8 cellular contexts compared by ENCODE assay signal in the genomic region with DNA sequence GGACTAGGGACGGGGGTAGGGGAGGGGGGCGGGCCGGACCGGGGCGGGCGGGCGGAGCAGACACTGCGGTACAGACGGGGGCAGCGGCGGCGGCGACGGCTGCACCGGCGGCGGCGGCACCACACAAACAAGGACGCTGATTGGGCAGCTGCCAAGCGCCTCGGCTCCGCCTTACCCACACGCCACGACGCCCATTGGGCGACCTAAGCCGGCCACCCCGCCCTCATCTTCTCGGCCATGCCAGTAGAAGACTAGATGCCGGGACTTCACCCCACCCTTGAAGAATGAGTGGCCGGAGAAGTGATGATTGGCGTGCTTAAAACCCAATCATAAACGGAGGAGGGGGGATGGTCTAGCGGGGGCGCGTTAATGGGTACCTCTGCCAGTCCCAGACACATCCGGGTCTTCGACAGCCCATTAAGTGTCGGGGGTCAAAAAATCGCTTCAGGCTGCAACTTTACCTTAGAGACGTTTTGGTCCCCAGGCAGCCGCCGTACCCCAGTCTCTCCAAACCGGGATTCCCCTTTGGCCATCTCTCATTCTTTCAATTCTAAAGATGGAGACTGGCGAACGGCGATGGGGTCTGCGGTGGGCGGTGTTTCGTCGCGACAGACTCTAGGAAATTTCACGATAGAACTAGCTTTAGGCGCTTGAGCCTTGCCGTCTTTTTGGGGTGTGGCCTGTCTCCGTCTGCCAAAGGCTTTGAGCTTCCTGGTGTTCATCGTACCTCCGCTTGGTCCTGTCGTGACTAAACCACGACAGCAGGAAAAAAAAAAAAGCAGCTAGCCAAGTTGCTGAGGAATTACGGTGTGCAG. TPM values are rescaled to one million over a fixed set of nuclear protein-coding genes. Genes with fewer than 3 reads are reported as not detected.
DNase-seq lines count a peak whose midpoint lies in the region; ATAC-seq and TF ChIP-seq lines count a peak whose summit lies in the region.

A gene (minus strand): TSS at position 135 of the 815 bp plus-strand sequence. CDS start 94,625 bp downstream, outside the sequence.

- peak within 1 kb of the TSS; percentile 36 for H2BK120ac ChIP-seq in IMR-90 (ENCODE audit: low read depth, low read length)

- peak within 1 kb of the TSS; percentile 94 for H3K23ac ChIP-seq in IMR-90 (ENCODE audit: low read depth, low read length)

- peak within 1 kb of the TSS; percentile 63 for H2AK5ac ChIP-seq in IMR-90 (ENCODE audit: low read depth, low read length)

- TF ChIP-seq CTCF in IMR-90 (conservative IDR thresholded peaks at IDR 0.05; ENCODE audit: low read depth, low read length) (no peak), mucosa of descending colon (IDR thresholded peaks at IDR 0.05) (no peak)

- H3K9me3 ChIP-seq in IMR-90 (ENCODE audit: control insufficient read depth, insufficient read depth, low read length) (no peaks in the 10 kb centered on the region), mucosa of descending colon (no peaks in the 10 kb centered on the region)

- peak within 1 kb of the TSS; percentile 74 for H2BK5ac ChIP-seq in IMR-90 (ENCODE audit: low read depth, low read length, poor library complexity, severe bottlenecking)

- H3K4me1 ChIP-seq in IMR-90 (ENCODE audit: control insufficient read depth, insufficient read depth, low read length), result peaks cover 11% of the 10 kb centered on the region
- H3K4me1 ChIP-seq in mucosa of descending colon (ENCODE audit: low read depth), result peaks cover 23% of the 10 kb centered on the region

- H3K36me3 ChIP-seq in IMR-90 (ENCODE audit: control insufficient read depth, insufficient read depth, low read length), result no peaks in the 10 kb centered on the region
- H3K36me3 ChIP-seq in mucosa of descending colon (ENCODE audit: low read depth), result no peaks in the 10 kb centered on the region

- peak within 1 kb of the TSS; percentile 89 for H3K56ac ChIP-seq in IMR-90 (ENCODE audit: extremely low read depth, insufficient read depth, low read length)

- peak within 1 kb of the TSS; percentile 86 for H4K91ac ChIP-seq in IMR-90 (ENCODE audit: insufficient read depth, low read depth, low read length)

- peak within 1 kb of the TSS; percentile 82 for H3K4me2 ChIP-seq in IMR-90 (ENCODE audit: low read depth, low read length)

- H4K20me1 ChIP-seq in IMR-90 (ENCODE audit: insufficient read depth, low read length), result peaks cover 41% of the 10 kb centered on the region

- TF ChIP-seq RAD21 in IMR-90 (IDR thresholded peaks at IDR 0.05; ENCODE audit: low read length), result no peak

- H3K18ac ChIP-seq in IMR-90 (ENCODE audit: low read depth, low read length), result peak within 1 kb of the TSS; percentile 40

- CTCF ChIA-PET in IMR-90 (lab: Yijun Ruan, JAX), result no interaction called here

- peaks cover 8 to 52% of the 10 kb centered on the region in 2 experiments; a peak in 3 of 4 replicates for H3K79me1 ChIP-seq in IMR-90 (ENCODE audit: low read depth in 1 of 2, low read length in 2 of 2)

- H3K9ac ChIP-seq in IMR-90 (ENCODE audit: low read depth, low read length), result peak within 1 kb of the TSS; percentile 92

- no TSS peak for BruUV-seq in IMR-90 (replicated peaks; lab: Mats Ljungman, UMichigan)

- in situ Hi-C loops in IMR-90 (cut with MboI; ENCODE audit: low sequenced_read_pairs), result no loop called here

- WGBS in IMR-90 (ENCODE audit: extremely low coverage in 2 of 2, insufficient read length in 1 of 2), 2 experiments, result 0% methylated on average over 16 of the region's 61 CpGs; no CpG with 5 or more reads in 1 of the 2 experiments

- peak within 1 kb of the TSS; percentile 83 for H3K27ac ChIP-seq in IMR-90 (ENCODE audit: insufficient read depth, low read length)
- peak within 1 kb of the TSS; percentile 88 for H3K27ac ChIP-seq in epithelial cell of prostate

- peak; percentile 53 for TF ChIP-seq POLR2A in IMR-90 (IDR thresholded peaks at IDR 0.05; ENCODE audit: low read depth, low read length)

- POLR2A ChIA-PET in IMR-90 (lab: Charles Lee; ENCODE audit: unreplicated experiment), result interaction anchor here (0.6 to 0.7 kb wide), 2 partner anchors 44 to 138 kb away, joined by 3 to 14 read pairs; a partner anchor contains a TSS

- H3K4me3 ChIP-seq in IMR-90 (ENCODE audit: insufficient read depth, low read depth, low read length) (peak within 1 kb of the TSS; percentile 89), mucosa of descending colon (peak within 1 kb of the TSS; percentile 61)

- peak; percentile 100 for DNase-seq in DMS 273 (lab: John Stamatoyannopoulos, UW; ENCODE audit: unreplicated experiment)
- DNase-seq in IMR-90, result peak; percentile 100
- peak; percentile 100 for DNase-seq in OCI-M1 (lab: John Stamatoyannopoulos, UW)
- DNase-seq in activated T-cell treated with anti-CD3 and anti-CD28 coated beads for 24 hours (ENCODE audit: low read depth), result peak; percentile 98
- peak; percentile 99 for DNase-seq in epithelial cell of prostate (ENCODE audit: low read depth, low spot score)
- DNase-seq in mucosa of descending colon, result peak; percentile 98 to 100 (median 99)
- peak; percentile 96 for DNase-seq in stimulated activated CD8-positive, alpha-beta memory T cell treated with anti-CD3 and anti-CD28 coated beads, Interleukin-4, amount 100 ng/mL, for 24 hours (ENCODE audit: low read depth)

- peak within 1 kb of the TSS; percentile 16; the same call in 1 of the 2 replicates for H2BK20ac ChIP-seq in IMR-90 (ENCODE audit: low read depth, low read length)

- dilution Hi-C loops in IMR-90 (cut with HindIII; ENCODE audit: low sequenced_read_pairs, unreplicated experiment), result loop anchor here (25.0 kb wide), 1 partner anchor 111 kb away; no protein-coding TSS in a partner anchor

- H4K8ac ChIP-seq in IMR-90 (ENCODE audit: low read depth in 2 of 2, low read length in 2 of 2), result peak within 1 kb of the TSS; percentile 93 to 96

- H2BK15ac ChIP-seq in IMR-90 (ENCODE audit: low read depth, low read length), result peak within 1 kb of the TSS; percentile 80; the same call in 1 of the 3 replicates

- no peaks in the 10 kb centered on the region for H3K27me3 ChIP-seq in IMR-90 (ENCODE audit: control insufficient read depth, insufficient read depth, low read length)

- peak within 1 kb of the TSS; percentile 81 for H4K5ac ChIP-seq in IMR-90 (ENCODE audit: low read depth, low read length)

- peaks cover 9% of the 10 kb centered on the region; the same call in 1 of the 2 replicates for H3K9me1 ChIP-seq in IMR-90 (ENCODE audit: insufficient read depth, low read length)

- intact Hi-C loops in IMR-90 (cut with micrococcal nuclease) (loop anchor here (5.0 to 10.0 kb wide), 2 partner anchors 41 to 128 kb away; no protein-coding TSS in a partner anchor), mucosa of descending colon (cut with DNase I, micrococcal nuclease) (no loop called here)

- H3K14ac ChIP-seq in IMR-90 (replicated peaks; ENCODE audit: low read depth, low read length), result peak within 1 kb of the TSS; percentile 97

- peak within 1 kb of the TSS; percentile 97 for H2AK9ac ChIP-seq in IMR-90 (replicated peaks; ENCODE audit: low read depth, low read length, poor library complexity)

- ATAC-seq in GM21528 (IDR thresholded peaks at IDR 0.05; ENCODE audit: low FRiP score, unreplicated experiment) (peak; percentile 90), IMR-90 (ENCODE audit: low read depth) (peak; percentile 98), mucosa of descending colon (peak; percentile 96)

- peak within 1 kb of the TSS; percentile 93 for H3K4ac ChIP-seq in IMR-90 (ENCODE audit: low read depth, low read length)

- peak within 1 kb of the TSS; percentile 94 for H2AFZ ChIP-seq in IMR-90 (replicated peaks; ENCODE audit: low read length, poor library complexity)

TF ChIP-seq in IMR-90, 13 proteins besides CTCF, POLR2A, EP300 and RAD21:
- TF ChIP-seq MAZ (IDR thresholded peaks at IDR 0.05; ENCODE audit: borderline replicate concordance, low read depth, low read length), result peak; percentile 80; the same call in 1 of the 2 replicates
- peak; percentile 76 for TF ChIP-seq FOS (IDR thresholded peaks at IDR 0.05; ENCODE audit: low read depth, low read length)
- TF ChIP-seq, protein P1, sequence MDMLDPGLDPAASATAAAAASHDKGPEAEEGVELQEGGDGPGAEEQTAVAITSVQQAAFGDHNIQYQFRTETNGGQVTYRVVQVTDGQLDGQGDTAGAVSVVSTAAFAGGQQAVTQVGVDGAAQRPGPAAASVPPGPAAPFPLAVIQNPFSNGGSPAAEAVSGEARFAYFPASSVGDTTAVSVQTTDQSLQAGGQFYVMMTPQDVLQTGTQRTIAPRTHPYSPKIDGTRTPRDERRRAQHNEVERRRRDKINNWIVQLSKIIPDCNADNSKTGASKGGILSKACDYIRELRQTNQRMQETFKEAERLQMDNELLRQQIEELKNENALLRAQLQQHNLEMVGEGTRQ (IDR thresholded peaks at IDR 0.05; ENCODE audit: low read depth, low read length), result 0 out of 2 replicates have a peak, but pooled peaks have one; percentile 28
- TF ChIP-seq MXI1 (IDR thresholded peaks at IDR 0.05; ENCODE audit: borderline replicate concordance, low read depth, low read length), result peak; percentile 56; the same call in 1 of the 2 replicates
- TF ChIP-seq SMC3 (IDR thresholded peaks at IDR 0.05; ENCODE audit: low read depth, low read length), result no peak

RNA-seq across cellular contexts. Expression of the gene that starts here (rescaled TPM):
- total RNA-seq in IMR-90 (2012; rRNA removed), result 3.8 and 5.6 TPM in 2 replicates
- 6.1 and 6.2 TPM in 2 replicates for polyA plus RNA-seq in IMR-90 (2012; rRNA removed)
- polyA plus RNA-seq in IMR-90 (2012; cell fraction: cytosol; rRNA removed), result 3.1 and 3.6 TPM in 2 replicates
- polyA plus RNA-seq in IMR-90 (2012; cell fraction: nucleus; rRNA removed; ENCODE audit: low replicate concordance), result 5.0 and 9.7 TPM in 2 replicates
- total RNA-seq in mucosa of descending colon, result 10 to 100 TPM; 34.4 to 64.8 (median 36.3) TPM

Comparison
In these comparisons a context has a peak if more than half of its experiments do, and no peak if none do; other contexts are left out.
1. Peak in every context shown above with its lines: DNase-seq, ATAC-seq, H3K4me3 ChIP-seq and H3K27ac ChIP-seq.